ENCODE assay signal across 10 cellular contexts in genomic region chr21:43923391-43923790, GRCh38. TPM values are rescaled to one million over a fixed set of nuclear protein-coding genes. Genes with fewer than 3 reads are reported as not detected.
DNase-seq lines count a peak whose midpoint lies in the region; ATAC-seq, FAIRE-seq and TF ChIP-seq lines count a peak whose summit lies in the region.
"Had no signal": no experiment of that assay in that cellular context is flagged by ENCODE, and none has a peak within 500 bp of the region (broad histone marks: within the 10 kb centered on the region; RNA-seq: fewer than 3 reads in every experiment).

No MANE protein-coding gene starts in this region.

- H3K27me3 ChIP-seq in body of pancreas (no peaks in the 10 kb centered on the region), tibial artery (no peaks in the 10 kb centered on the region)

- no peaks in the 10 kb centered on the region for H3K27me3 Mint-ChIP-seq in activated naive CD4-positive, alpha-beta T cell treated with anti-CD3 and anti-CD28 coated beads, Interleukin-2, amount 50 U/mL, for 24 hours

- H3K9ac ChIP-seq in kidney (ENCODE audit: low read length in 2 of 2), result no peak overlapping the region

- no peak overlapping the region for H3K4me3 Mint-ChIP-seq in activated naive CD4-positive, alpha-beta T cell treated with anti-CD3 and anti-CD28 coated beads, Interleukin-2, amount 50 U/mL, for 24 hours
- H3K4me3 Mint-ChIP-seq: neural crest cell had no signal

- H3K4me3 ChIP-seq in body of pancreas, result no peak overlapping the region
- peak overlapping the region in 1 of 2 donors; percentile 45 for H3K4me3 ChIP-seq in kidney (ENCODE audit: low read length in 2 of 2)
- no peak overlapping the region for H3K4me3 ChIP-seq in tibial artery

- H3K27ac ChIP-seq in body of pancreas (no peak overlapping the region), kidney (ENCODE audit: low read depth in 2 of 2, low read length in 2 of 2) (peak overlapping the region; percentile 51 to 82), tibial artery (no peak overlapping the region)

- H3K4me1 Mint-ChIP-seq in activated naive CD4-positive, alpha-beta T cell treated with anti-CD3 and anti-CD28 coated beads, Interleukin-2, amount 50 U/mL, for 24 hours, result peaks cover 50% of the 10 kb centered on the region

- H3K9me3 Mint-ChIP-seq in activated naive CD4-positive, alpha-beta T cell treated with anti-CD3 and anti-CD28 coated beads, Interleukin-2, amount 50 U/mL, for 24 hours, result no peaks in the 10 kb centered on the region
- H3K9me3 Mint-ChIP-seq: neural crest cell had no signal

- H3K4me1 ChIP-seq in body of pancreas (peaks cover 25% of the 10 kb centered on the region), kidney (ENCODE audit: control insufficient read depth in 1 of 2, insufficient read depth in 1 of 2, low read depth in 1 of 2, low read length in 2 of 2) (peaks cover 40 to 48% of the 10 kb centered on the region in 2 donors), tibial artery (peaks cover 0 to 23% (median 6%) of the 10 kb centered on the region in 4 donors)

- no peak for FAIRE-seq in kidney (lab: Jason Lieb, UNC)

- no peak for DNase-seq in activated naive CD4-positive, alpha-beta T cell treated with Interleukin-2 at 50 U/mL for 16 hours
- DNase-seq in body of pancreas, result peak in 3 of 4 donors; percentile 25 to 39 (median 37)
- peak; percentile 57 for DNase-seq in kidney
- DNase-seq in stromal cell of bone marrow (ENCODE audit: low read depth), result peak; percentile 19
- no peak for DNase-seq in tibial artery
- no peak for DNase-seq in SKM-1 (lab: John Stamatoyannopoulos, UW; ENCODE audit: unreplicated experiment)
- DNase-seq in HK-2 (ENCODE audit: unreplicated experiment), result no peak
- DNase-seq: NCI-H345 had no signal

- no peak for ATAC-seq in body of pancreas

- no peak for TF ChIP-seq POLR2A in body of pancreas (IDR thresholded peaks at IDR 0.05)

- H3K36me3 ChIP-seq in body of pancreas (replicated peaks in 1 of 2; ENCODE audit: insufficient read depth in 1 of 2, low read depth in 2 of 2) (no peaks in the 10 kb centered on the region), kidney (ENCODE audit: control insufficient read depth in 1 of 2, insufficient read depth in 2 of 2, low read length in 2 of 2) (no peaks in the 10 kb centered on the region), tibial artery (peaks cover 0 to 20% (median 0%) of the 10 kb centered on the region in 3 donors)

- H3K36me3 Mint-ChIP-seq in activated naive CD4-positive, alpha-beta T cell treated with anti-CD3 and anti-CD28 coated beads, Interleukin-2, amount 50 U/mL, for 24 hours, result peaks cover 5% of the 10 kb centered on the region

- WGBS in body of pancreas, 2 donors, result 47 to 76% methylated on average over 2 to 8 of the region's 8 CpGs

- TF ChIP-seq CTCF in body of pancreas (IDR thresholded peaks at IDR 0.05) (no peak), kidney (IDR thresholded peaks at IDR 0.05; ENCODE audit: borderline replicate concordance, extremely low read depth, insufficient read depth) (no peak), tibial artery (IDR thresholded peaks at IDR 0.05) (no peak)

- no peaks in the 10 kb centered on the region for H3K9me3 ChIP-seq in body of pancreas
- no peaks in the 10 kb centered on the region for H3K9me3 ChIP-seq in kidney (ENCODE audit: control insufficient read depth in 1 of 2, low read length in 2 of 2)
- H3K9me3 ChIP-seq in tibial artery, result no peaks in the 10 kb centered on the region

- intact Hi-C loops in body of pancreas (cut with DNase I) (no loop called here), kidney (cut with DNase I) (no loop called here), tibial artery (cut with DNase I; ENCODE audit: low total_unique reads) (no loop called here)

- H3K27ac Mint-ChIP-seq in activated naive CD4-positive, alpha-beta T cell treated with anti-CD3 and anti-CD28 coated beads, Interleukin-2, amount 50 U/mL, for 24 hours, result peak overlapping the region; percentile 79

RNA-seq across cellular contexts. Expression of gene AGPAT3, which starts 58.4 kb away (rescaled TPM):
- total RNA-seq in body of pancreas (10 to 100 TPM; 21.8 to 39.2 TPM), kidney (86.2 TPM)
- 40.3 TPM for polyA plus RNA-seq in kidney (ENCODE audit: insufficient read depth, low read depth, low replicate concordance)

Comparison
In these comparisons a context has a peak if more than half of its experiments do, and no peak if none do; other contexts are left out.
1. DNase-seq: peak in body of pancreas (3 of 4), kidney (single experiment) and stromal cell of bone marrow (single experiment); none in activated naive CD4-positive, alpha-beta T cell treated with Interleukin-2 at 50 U/mL for 16 hours (single experiment), tibial artery (0 of 2), SKM-1 (single experiment) and HK-2 (single experiment).
2. H3K27ac ChIP-seq: peak in kidney (2 of 2); none in body of pancreas (0 of 4) and tibial artery (0 of 2).